ENCODE assay signal across 1 cellular context in the genomic region with DNA sequence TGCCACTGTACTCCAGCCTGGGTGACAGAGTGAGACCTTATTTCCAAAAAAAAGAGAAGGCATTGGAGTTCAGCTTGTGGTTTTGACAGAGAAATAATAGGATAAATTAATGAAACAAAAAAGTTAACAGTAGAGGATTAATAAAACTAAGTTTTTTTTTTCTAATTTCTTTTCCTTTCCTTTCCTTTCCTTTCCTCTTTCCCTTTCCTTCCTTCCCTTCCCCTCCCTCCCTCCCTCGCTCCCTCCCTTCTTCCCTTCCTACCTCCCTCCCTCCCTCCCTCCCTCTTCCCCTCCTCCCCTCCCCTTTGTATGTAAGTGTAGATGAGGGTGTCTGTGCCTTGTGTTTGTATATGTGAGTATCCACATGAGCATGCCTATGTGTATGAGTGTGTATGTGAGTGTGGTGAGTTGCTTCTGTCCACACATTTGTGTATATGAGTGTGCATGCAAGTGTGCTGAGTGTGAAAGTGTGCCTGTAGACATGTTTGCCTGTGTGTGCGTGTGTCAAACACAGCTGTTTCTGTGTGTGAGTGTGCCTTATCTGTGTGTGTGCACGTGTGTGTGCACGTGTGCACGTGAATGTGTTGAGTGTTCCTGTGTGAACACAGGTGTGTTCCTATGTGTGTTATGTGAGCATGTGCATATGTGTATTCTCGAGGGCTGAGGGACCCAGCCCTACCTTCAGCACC.
A peak's percentile ranks its signal among the peaks of the same experiment; 100 is the strongest.
TF ChIP-seq lines count a peak whose summit lies in the region.

No MANE protein-coding gene starts in this region.

TF ChIP-seq in K562, 482 proteins besides CTCF, POLR2A, EP300 and RAD21 (continued from another document and continues in another):
- TF ChIP-seq CBX1 (IDR thresholded peaks at IDR 0.05; ENCODE audit: low read depth): no peak
- TF ChIP-seq ZSCAN29 (IDR thresholded peaks at IDR 0.05): no peak
- TF ChIP-seq ZNF644 (tag; IDR thresholded peaks at IDR 0.05; ENCODE audit: low read depth): no peak
- TF ChIP-seq ILK (tag; IDR thresholded peaks at IDR 0.05; ENCODE audit: borderline replicate concordance, low read depth): no peak
- TF ChIP-seq MTA2 (IDR thresholded peaks at IDR 0.05; ENCODE audit: low read depth): peak; percentile 27; the same call in 1 of the 2 replicates
- no peak for TF ChIP-seq ZNF121 (CRISPR knock-in tag; conservative IDR thresholded peaks at IDR 0.05)
- TF ChIP-seq, protein P1, sequence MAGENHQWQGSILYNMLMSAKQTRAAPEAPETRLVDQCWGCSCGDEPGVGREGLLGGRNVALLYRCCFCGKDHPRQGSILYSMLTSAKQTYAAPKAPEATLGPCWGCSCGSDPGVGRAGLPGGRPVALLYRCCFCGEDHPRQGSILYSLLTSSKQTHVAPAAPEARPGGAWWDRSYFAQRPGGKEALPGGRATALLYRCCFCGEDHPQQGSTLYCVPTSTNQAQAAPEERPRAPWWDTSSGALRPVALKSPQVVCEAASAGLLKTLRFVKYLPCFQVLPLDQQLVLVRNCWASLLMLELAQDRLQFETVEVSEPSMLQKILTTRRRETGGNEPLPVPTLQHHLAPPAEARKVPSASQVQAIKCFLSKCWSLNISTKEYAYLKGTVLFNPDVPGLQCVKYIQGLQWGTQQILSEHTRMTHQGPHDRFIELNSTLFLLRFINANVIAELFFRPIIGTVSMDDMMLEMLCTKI (IDR thresholded peaks at IDR 0.05; ENCODE audit: partially characterized antibody): no peak
- TF ChIP-seq ZNF445 (CRISPR knock-in tag; IDR thresholded peaks at IDR 0.05; ENCODE audit: low read depth): no peak
- TF ChIP-seq MTA1 (IDR thresholded peaks at IDR 0.05; ENCODE audit: borderline replicate concordance): no peak
- TF ChIP-seq, protein P2, sequence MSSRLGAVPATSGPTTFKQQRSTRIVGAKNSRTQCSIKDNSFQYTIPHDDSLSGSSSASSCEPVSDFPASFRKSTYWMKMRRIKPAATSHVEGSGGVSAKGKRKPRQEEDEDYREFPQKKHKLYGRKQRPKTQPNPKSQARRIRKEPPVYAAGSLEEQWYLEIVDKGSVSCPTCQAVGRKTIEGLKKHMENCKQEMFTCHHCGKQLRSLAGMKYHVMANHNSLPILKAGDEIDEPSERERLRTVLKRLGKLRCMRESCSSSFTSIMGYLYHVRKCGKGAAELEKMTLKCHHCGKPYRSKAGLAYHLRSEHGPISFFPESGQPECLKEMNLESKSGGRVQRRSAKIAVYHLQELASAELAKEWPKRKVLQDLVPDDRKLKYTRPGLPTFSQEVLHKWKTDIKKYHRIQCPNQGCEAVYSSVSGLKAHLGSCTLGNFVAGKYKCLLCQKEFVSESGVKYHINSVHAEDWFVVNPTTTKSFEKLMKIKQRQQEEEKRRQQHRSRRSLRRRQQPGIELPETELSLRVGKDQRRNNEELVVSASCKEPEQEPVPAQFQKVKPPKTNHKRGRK (tag; IDR thresholded peaks at IDR 0.05): peak; percentile 65; the same call in 1 of the 2 replicates
- peak; percentile 74 for TF ChIP-seq PCBP1 (IDR thresholded peaks at IDR 0.05; ENCODE audit: low read depth, low read length, poor library complexity, severe bottlenecking)
- TF ChIP-seq MECOM (CRISPR knock-in tag; IDR thresholded peaks at IDR 0.05): no peak
- no peak for TF ChIP-seq SRSF1 (IDR thresholded peaks at IDR 0.05; ENCODE audit: low read depth, low read length)
- peak in 1 of 2 experiments; percentile 91; a peak in 2 of 4 replicates for TF ChIP-seq KDM1A (IDR thresholded peaks at IDR 0.05)
- no peak for TF ChIP-seq GTF2A2 (tag; IDR thresholded peaks at IDR 0.05)
- peak; percentile 57; the same call in 1 of the 2 replicates for TF ChIP-seq ARID2 (IDR thresholded peaks at IDR 0.05)
- peak; percentile 80 for TF ChIP-seq BHLHE40 (IDR thresholded peaks at IDR 0.05; ENCODE audit: low read length)
- TF ChIP-seq ARID1B (IDR thresholded peaks at IDR 0.05): no peak
- TF ChIP-seq, protein P3, sequence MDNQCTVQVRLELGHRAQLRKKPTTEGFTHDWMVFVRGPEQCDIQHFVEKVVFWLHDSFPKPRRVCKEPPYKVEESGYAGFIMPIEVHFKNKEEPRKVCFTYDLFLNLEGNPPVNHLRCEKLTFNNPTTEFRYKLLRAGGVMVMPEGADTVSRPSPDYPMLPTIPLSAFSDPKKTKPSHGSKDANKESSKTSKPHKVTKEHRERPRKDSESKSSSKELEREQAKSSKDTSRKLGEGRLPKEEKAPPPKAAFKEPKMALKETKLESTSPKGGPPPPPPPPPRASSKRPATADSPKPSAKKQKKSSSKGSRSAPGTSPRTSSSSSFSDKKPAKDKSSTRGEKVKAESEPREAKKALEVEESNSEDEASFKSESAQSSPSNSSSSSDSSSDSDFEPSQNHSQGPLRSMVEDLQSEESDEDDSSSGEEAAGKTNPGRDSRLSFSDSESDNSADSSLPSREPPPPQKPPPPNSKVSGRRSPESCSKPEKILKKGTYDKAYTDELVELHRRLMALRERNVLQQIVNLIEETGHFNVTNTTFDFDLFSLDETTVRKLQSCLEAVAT (IDR thresholded peaks at IDR 0.05): peak; percentile 14 to 62; a peak in 1 of 4 replicates
- TF ChIP-seq DACH1 (IDR thresholded peaks at IDR 0.05; ENCODE audit: partially characterized antibody): peak; percentile 24
- TF ChIP-seq, protein P4, sequence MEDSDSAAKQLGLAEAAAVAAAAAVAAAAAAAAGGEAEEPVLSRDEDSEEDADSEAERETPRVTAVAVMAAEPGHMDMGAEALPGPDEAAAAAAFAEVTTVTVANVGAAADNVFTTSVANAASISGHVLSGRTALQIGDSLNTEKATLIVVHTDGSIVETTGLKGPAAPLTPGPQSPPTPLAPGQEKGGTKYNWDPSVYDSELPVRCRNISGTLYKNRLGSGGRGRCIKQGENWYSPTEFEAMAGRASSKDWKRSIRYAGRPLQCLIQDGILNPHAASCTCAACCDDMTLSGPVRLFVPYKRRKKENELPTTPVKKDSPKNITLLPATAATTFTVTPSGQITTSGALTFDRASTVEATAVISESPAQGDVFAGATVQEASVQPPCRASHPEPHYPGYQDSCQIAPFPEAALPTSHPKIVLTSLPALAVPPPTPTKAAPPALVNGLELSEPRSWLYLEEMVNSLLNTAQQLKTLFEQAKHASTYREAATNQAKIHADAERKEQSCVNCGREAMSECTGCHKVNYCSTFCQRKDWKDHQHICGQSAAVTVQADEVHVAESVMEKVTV (CRISPR knock-in tag; IDR thresholded peaks at IDR 0.05): no peak
- no peak for TF ChIP-seq TRIM28 (IDR thresholded peaks at IDR 0.05)
- no peak for TF ChIP-seq FUS (optimal IDR thresholded peaks at IDR 0.05; ENCODE audit: low read depth, low read length)
- no peak for TF ChIP-seq TFAM (CRISPR knock-in tag; conservative IDR thresholded peaks at IDR 0.05)
- TF ChIP-seq ZC3H8 (IDR thresholded peaks at IDR 0.05): no peak
- TF ChIP-seq SRSF7 (optimal IDR thresholded peaks at IDR 0.05; ENCODE audit: low read depth, low read length): no peak
- TF ChIP-seq FIP1L1 (IDR thresholded peaks at IDR 0.05; ENCODE audit: low read depth, low read length, poor library complexity, severe bottlenecking): no peak
- peak; percentile 93 for TF ChIP-seq HNRNPK (IDR thresholded peaks at IDR 0.05; ENCODE audit: low read depth, low read length, poor library complexity, severe bottlenecking)
- TF ChIP-seq NONO (IDR thresholded peaks at IDR 0.05; ENCODE audit: low read depth in 2 of 2, low read length in 1 of 2): no peak
- no peak; a peak in 1 of 4 replicates for TF ChIP-seq FOXA3 (CRISPR knock-in tag; conservative IDR thresholded peaks at IDR 0.05 in 1 of 2, IDR thresholded peaks at IDR 0.05 in 1 of 2)
- TF ChIP-seq HMG20A (CRISPR knock-in tag; conservative IDR thresholded peaks at IDR 0.05): no peak
- TF ChIP-seq NFIX (CRISPR knock-in tag; IDR thresholded peaks at IDR 0.05; ENCODE audit: low read depth): no peak
- no peak for TF ChIP-seq SREBF2 (CRISPR knock-in tag; IDR thresholded peaks at IDR 0.05)
- TF ChIP-seq KDM4B (IDR thresholded peaks at IDR 0.05; ENCODE audit: borderline replicate concordance in 2 of 2, low read depth in 1 of 2): no peak
- TF ChIP-seq, protein P5, sequence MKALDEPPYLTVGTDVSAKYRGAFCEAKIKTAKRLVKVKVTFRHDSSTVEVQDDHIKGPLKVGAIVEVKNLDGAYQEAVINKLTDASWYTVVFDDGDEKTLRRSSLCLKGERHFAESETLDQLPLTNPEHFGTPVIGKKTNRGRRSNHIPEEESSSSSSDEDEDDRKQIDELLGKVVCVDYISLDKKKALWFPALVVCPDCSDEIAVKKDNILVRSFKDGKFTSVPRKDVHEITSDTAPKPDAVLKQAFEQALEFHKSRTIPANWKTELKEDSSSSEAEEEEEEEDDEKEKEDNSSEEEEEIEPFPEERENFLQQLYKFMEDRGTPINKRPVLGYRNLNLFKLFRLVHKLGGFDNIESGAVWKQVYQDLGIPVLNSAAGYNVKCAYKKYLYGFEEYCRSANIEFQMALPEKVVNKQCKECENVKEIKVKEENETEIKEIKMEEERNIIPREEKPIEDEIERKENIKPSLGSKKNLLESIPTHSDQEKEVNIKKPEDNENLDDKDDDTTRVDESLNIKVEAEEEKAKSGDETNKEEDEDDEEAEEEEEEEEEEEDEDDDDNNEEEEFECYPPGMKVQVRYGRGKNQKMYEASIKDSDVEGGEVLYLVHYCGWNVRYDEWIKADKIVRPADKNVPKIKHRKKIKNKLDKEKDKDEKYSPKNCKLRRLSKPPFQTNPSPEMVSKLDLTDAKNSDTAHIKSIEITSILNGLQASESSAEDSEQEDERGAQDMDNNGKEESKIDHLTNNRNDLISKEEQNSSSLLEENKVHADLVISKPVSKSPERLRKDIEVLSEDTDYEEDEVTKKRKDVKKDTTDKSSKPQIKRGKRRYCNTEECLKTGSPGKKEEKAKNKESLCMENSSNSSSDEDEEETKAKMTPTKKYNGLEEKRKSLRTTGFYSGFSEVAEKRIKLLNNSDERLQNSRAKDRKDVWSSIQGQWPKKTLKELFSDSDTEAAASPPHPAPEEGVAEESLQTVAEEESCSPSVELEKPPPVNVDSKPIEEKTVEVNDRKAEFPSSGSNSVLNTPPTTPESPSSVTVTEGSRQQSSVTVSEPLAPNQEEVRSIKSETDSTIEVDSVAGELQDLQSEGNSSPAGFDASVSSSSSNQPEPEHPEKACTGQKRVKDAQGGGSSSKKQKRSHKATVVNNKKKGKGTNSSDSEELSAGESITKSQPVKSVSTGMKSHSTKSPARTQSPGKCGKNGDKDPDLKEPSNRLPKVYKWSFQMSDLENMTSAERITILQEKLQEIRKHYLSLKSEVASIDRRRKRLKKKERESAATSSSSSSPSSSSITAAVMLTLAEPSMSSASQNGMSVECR (CRISPR knock-in tag; IDR thresholded peaks at IDR 0.05): no peak
- TF ChIP-seq HEY1 (CRISPR knock-in tag; IDR thresholded peaks at IDR 0.05; ENCODE audit: borderline replicate concordance): no peak
- TF ChIP-seq ZNF212 (CRISPR knock-in tag; IDR thresholded peaks at IDR 0.05): no peak
- no peak for TF ChIP-seq SUPT5H (IDR thresholded peaks at IDR 0.05)
- TF ChIP-seq, protein P6, sequence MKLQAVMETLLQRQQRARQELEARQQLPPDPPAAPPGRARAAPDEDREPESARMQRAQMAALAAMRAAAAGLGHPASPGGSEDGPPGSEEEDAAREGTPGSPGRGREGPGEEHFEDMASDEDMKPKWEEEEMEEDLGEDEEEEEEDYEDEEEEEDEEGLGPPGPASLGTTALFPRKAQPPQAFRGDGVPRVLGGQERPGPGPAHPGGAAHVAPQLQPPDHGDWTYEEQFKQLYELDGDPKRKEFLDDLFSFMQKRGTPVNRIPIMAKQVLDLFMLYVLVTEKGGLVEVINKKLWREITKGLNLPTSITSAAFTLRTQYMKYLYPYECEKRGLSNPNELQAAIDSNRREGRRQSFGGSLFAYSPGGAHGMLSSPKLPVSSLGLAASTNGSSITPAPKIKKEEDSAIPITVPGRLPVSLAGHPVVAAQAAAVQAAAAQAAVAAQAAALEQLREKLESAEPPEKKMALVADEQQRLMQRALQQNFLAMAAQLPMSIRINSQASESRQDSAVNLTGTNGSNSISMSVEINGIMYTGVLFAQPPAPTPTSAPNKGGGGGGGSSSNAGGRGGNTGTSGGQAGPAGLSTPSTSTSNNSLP (IDR thresholded peaks at IDR 0.05; ENCODE audit: borderline replicate concordance, low read depth, low read length): no peak
- no peak for TF ChIP-seq POLR2AphosphoS2 (IDR thresholded peaks at IDR 0.05; ENCODE audit: low read length)
- no peak for TF ChIP-seq ASH1L (IDR thresholded peaks at IDR 0.05; ENCODE audit: borderline replicate concordance, low read depth, partially characterized antibody)
- no peak for TF ChIP-seq NR2F6 (CRISPR knock-in tag; IDR thresholded peaks at IDR 0.05)
- no peak for TF ChIP-seq ZNF79 (CRISPR knock-in tag; IDR thresholded peaks at IDR 0.05; ENCODE audit: low read depth)
- TF ChIP-seq SRF (CRISPR knock-in tag; IDR thresholded peaks at IDR 0.05): no peak
- no peak for TF ChIP-seq RBM14 (IDR thresholded peaks at IDR 0.05; ENCODE audit: borderline replicate concordance, insufficient read depth, low read depth, low read length)
- TF ChIP-seq, protein P7, sequence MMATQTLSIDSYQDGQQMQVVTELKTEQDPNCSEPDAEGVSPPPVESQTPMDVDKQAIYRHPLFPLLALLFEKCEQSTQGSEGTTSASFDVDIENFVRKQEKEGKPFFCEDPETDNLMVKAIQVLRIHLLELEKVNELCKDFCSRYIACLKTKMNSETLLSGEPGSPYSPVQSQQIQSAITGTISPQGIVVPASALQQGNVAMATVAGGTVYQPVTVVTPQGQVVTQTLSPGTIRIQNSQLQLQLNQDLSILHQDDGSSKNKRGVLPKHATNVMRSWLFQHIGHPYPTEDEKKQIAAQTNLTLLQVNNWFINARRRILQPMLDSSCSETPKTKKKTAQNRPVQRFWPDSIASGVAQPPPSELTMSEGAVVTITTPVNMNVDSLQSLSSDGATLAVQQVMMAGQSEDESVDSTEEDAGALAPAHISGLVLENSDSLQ (IDR thresholded peaks at IDR 0.05): no peak
- 0 out of 2 replicates have a peak, but pooled peaks have one; percentile 18 for TF ChIP-seq NCOR1 (IDR thresholded peaks at IDR 0.05)
- no peak for TF ChIP-seq SMARCA4 (IDR thresholded peaks at IDR 0.05)
- TF ChIP-seq, protein P8, sequence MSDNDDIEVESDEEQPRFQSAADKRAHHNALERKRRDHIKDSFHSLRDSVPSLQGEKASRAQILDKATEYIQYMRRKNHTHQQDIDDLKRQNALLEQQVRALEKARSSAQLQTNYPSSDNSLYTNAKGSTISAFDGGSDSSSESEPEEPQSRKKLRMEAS (CRISPR knock-in tag; IDR thresholded peaks at IDR 0.05): peak; percentile 69
- TF ChIP-seq ZNF41 (CRISPR knock-in tag; conservative IDR thresholded peaks at IDR 0.05): no peak
- no peak for TF ChIP-seq NR4A1 (CRISPR knock-in tag; IDR thresholded peaks at IDR 0.05)
- TF ChIP-seq NR4A1 (tag; IDR thresholded peaks at IDR 0.05): no peak
- no peak for TF ChIP-seq BRF1 (IDR thresholded peaks at IDR 0.05; ENCODE audit: borderline replicate concordance, extremely low read depth, insufficient read length)
